ENCODE assay signal across 19 cellular contexts in genomic region chr3:143963946-143964345, GRCh38. TPM values are rescaled to one million over a fixed set of nuclear protein-coding genes. Genes with fewer than 3 reads are reported as not detected.
DNase-seq lines count a peak whose midpoint lies in the region; ATAC-seq and TF ChIP-seq lines count a peak whose summit lies in the region.
"Had no signal": no experiment of that assay in that cellular context is flagged by ENCODE, and none has a peak within 500 bp of the region (broad histone marks: within the 10 kb centered on the region; RNA-seq: fewer than 3 reads in every experiment).

No MANE protein-coding gene starts in this region.

- ATAC-seq in GM18873 (IDR thresholded peaks at IDR 0.05; ENCODE audit: low FRiP score, unreplicated experiment): no peak
- no peak for ATAC-seq in HG02970 (IDR thresholded peaks at IDR 0.05; ENCODE audit: low FRiP score, unreplicated experiment)
- ATAC-seq: CD8-positive, alpha-beta T cell; HepG2; Panc1 had no signal

- TF ChIP-seq CTCF in MCF 10A (IDR thresholded peaks at IDR 0.05; ENCODE audit: unreplicated experiment): no peak
- TF ChIP-seq CTCF in mammary epithelial cell (conservative IDR thresholded peaks at IDR 0.05 in 1 of 2, IDR thresholded peaks at IDR 0.05 in 1 of 2; ENCODE audit: extremely low read depth in 1 of 2, insufficient read depth in 1 of 2, low read depth in 1 of 2, low read length in 2 of 2): no peak
- TF ChIP-seq CTCF in adrenal gland (IDR thresholded peaks at IDR 0.05): no peak

- POLR2A ChIA-PET in MCF 10A (lab: Yijun Ruan, JAX): interaction anchor here (0.7 to 1.4 kb wide), 3 partner anchors 7 to 80 kb away, joined by 3 to 6 read pairs (median 4); partner anchors contain the start of gene DIPK2A

- H3K4me3 ChIP-seq in mammary epithelial cell (replicated peaks in 1 of 3; ENCODE audit: insufficient read depth in 1 of 3, low read depth in 2 of 3, low read length in 3 of 3) (no peak overlapping the region), adrenal gland (no peak overlapping the region)

- no peak for TF ChIP-seq POLR2A in adrenal gland (IDR thresholded peaks at IDR 0.05)

- dilution Hi-C loops in mammary epithelial cell (cut with HindIII; ENCODE audit: low sequenced_read_pairs): no loop called here

- H3K4me1 ChIP-seq in mammary epithelial cell (ENCODE audit: insufficient read depth, low read length): no peaks in the 10 kb centered on the region
- H3K4me1 ChIP-seq in adrenal gland (replicated peaks in 1 of 2): no peaks in the 10 kb centered on the region

- H3K27ac Mint-ChIP-seq in MCF 10A (ENCODE audit: low read depth, unreplicated experiment): no peak overlapping the region
- H3K27ac Mint-ChIP-seq in T-helper 2 cell treated with Interferon-gamma antibody and Interleukin-4, amounts not matched to agents 5 μg/mL and 100 μg/mL, for 36 hours: no peak overlapping the region
- H3K27ac Mint-ChIP-seq: CD8-positive, alpha-beta T cell had no signal

- WGBS in mammary epithelial cell (ENCODE audit: low coverage, missing lambda C conversion rate): 66% methylated on average over 5 of the region's 6 CpGs
- WGBS in adrenal gland, 4 donors: 57 to 78% (median 60%) methylated on average over 6 of the region's 6 CpGs

- in situ Hi-C loops in mammary epithelial cell (cut with MboI; ENCODE audit: low sequenced_read_pairs in 2 of 2): no loop called here

- peak; percentile 42 for DNase-seq in MCF 10A (ENCODE audit: unreplicated experiment)
- no peak for DNase-seq in mammary epithelial cell
- DNase-seq in adrenal gland: peak in 5 of 7 donors; percentile 46 to 77 (median 70)
- DNase-seq in fibroblast of gingiva (ENCODE audit: low read depth): peak; percentile 29
- DNase-seq in effector CD8-positive, alpha-beta T cell (lab: John Stamatoyannopoulos, UW): no peak
- DNase-seq in T-helper 2 cell treated with Interferon-gamma antibody and Interleukin-4, amounts not matched to agents 5 μg/mL and 100 μg/mL, for 36 hours (ENCODE audit: low spot score): no peak
- DNase-seq: Calu3; CD8-positive, alpha-beta T cell; GOT3; KG1; NCI-H1048; NCI-H1436 treated with DMSO at 0.1 percent for 48 hours; NCI-H2029 treated with DMSO at 0.1 percent for 48 hours; NCI-H2171; NCI-H526 had no signal

- H3K36me3 ChIP-seq in mammary epithelial cell (ENCODE audit: insufficient read depth, low read length): no peaks in the 10 kb centered on the region
- no peaks in the 10 kb centered on the region for H3K36me3 ChIP-seq in adrenal gland (replicated peaks in 1 of 2)

- H3K9me3 Mint-ChIP-seq in MCF 10A (ENCODE audit: unreplicated experiment): peaks cover 8% of the 10 kb centered on the region
- peaks cover 3% of the 10 kb centered on the region for H3K9me3 Mint-ChIP-seq in T-helper 2 cell treated with Interferon-gamma antibody and Interleukin-4, amounts not matched to agents 5 μg/mL and 100 μg/mL, for 36 hours

- no peak overlapping the region for H2AFZ ChIP-seq in mammary epithelial cell (ENCODE audit: low read depth, low read length)

- BruUV-seq in MCF 10A (replicated peaks; lab: Mats Ljungman, UMichigan) (no TSS peak), mammary epithelial cell (replicated peaks; lab: Mats Ljungman, UMichigan) (no TSS peak)

- H3K9ac ChIP-seq in mammary epithelial cell (ENCODE audit: insufficient read depth, low read length): no peak overlapping the region

- no peaks in the 10 kb centered on the region for H3K4me1 Mint-ChIP-seq in MCF 10A (ENCODE audit: insufficient read depth, unreplicated experiment)
- H3K4me1 Mint-ChIP-seq in T-helper 2 cell treated with Interferon-gamma antibody and Interleukin-4, amounts not matched to agents 5 μg/mL and 100 μg/mL, for 36 hours (ENCODE audit: low read depth): no peaks in the 10 kb centered on the region

- H3K36me3 Mint-ChIP-seq in MCF 10A (ENCODE audit: insufficient read depth, unreplicated experiment): no peaks in the 10 kb centered on the region
- H3K36me3 Mint-ChIP-seq in T-helper 2 cell treated with Interferon-gamma antibody and Interleukin-4, amounts not matched to agents 5 μg/mL and 100 μg/mL, for 36 hours (ENCODE audit: low read depth): no peaks in the 10 kb centered on the region
- H3K36me3 Mint-ChIP-seq: CD8-positive, alpha-beta T cell had no signal

- H3K27ac ChIP-seq in mammary epithelial cell (ENCODE audit: insufficient read depth, low read depth, low read length): no peak overlapping the region
- H3K27ac ChIP-seq in adrenal gland: no peak overlapping the region

- H3K4me2 ChIP-seq in mammary epithelial cell (ENCODE audit: insufficient read depth, low read depth, low read length): no peak overlapping the region

- no peaks in the 10 kb centered on the region for H4K20me1 ChIP-seq in mammary epithelial cell (ENCODE audit: insufficient read depth, low read length)

- no peaks in the 10 kb centered on the region for H3K27me3 Mint-ChIP-seq in MCF 10A (ENCODE audit: insufficient read depth, unreplicated experiment)
- peaks cover 45% of the 10 kb centered on the region for H3K27me3 Mint-ChIP-seq in T-helper 2 cell treated with Interferon-gamma antibody and Interleukin-4, amounts not matched to agents 5 μg/mL and 100 μg/mL, for 36 hours (ENCODE audit: low read depth)

- H3K9me3 ChIP-seq in mammary epithelial cell (replicated peaks; ENCODE audit: insufficient read depth, low read length) (no peaks in the 10 kb centered on the region), adrenal gland (replicated peaks in 1 of 3) (peaks cover 0 to 9% (median 4%) of the 10 kb centered on the region in 3 donors)

- H3K4me3 Mint-ChIP-seq in MCF 10A (ENCODE audit: unreplicated experiment): no peak overlapping the region
- no peak overlapping the region for H3K4me3 Mint-ChIP-seq in T-helper 2 cell treated with Interferon-gamma antibody and Interleukin-4, amounts not matched to agents 5 μg/mL and 100 μg/mL, for 36 hours
- H3K4me3 Mint-ChIP-seq: CD8-positive, alpha-beta T cell had no signal

- no peaks in the 10 kb centered on the region for H3K79me2 ChIP-seq in mammary epithelial cell (ENCODE audit: insufficient read depth, low read length)

- intact Hi-C loops in MCF 10A (cut with micrococcal nuclease): no loop called here
- intact Hi-C loops in mammary epithelial cell (cut with micrococcal nuclease): no loop called here
- intact Hi-C loops in adrenal gland (cut with DNase I): no loop called here

- CTCF ChIA-PET in MCF 10A (lab: Yijun Ruan, JAX): interaction anchor here (1.5 kb wide), 1 partner anchor 12 kb away, joined by 5 read pairs; no protein-coding TSS in a partner anchor
- CTCF ChIA-PET in mammary epithelial cell (lab: Charles Lee; ENCODE audit: low non-redundant PET): interaction anchor here (0.6 kb wide), 1 partner anchor 200 kb away, joined by 4 read pairs; no protein-coding TSS in a partner anchor

- H3K27me3 ChIP-seq in mammary epithelial cell (ENCODE audit: insufficient read depth, low read length) (no peaks in the 10 kb centered on the region), adrenal gland (no peaks in the 10 kb centered on the region)

RNA-seq across cellular contexts. Expression of gene DIPK2A, which starts 7.7 kb away (rescaled TPM):
- total RNA-seq in MCF 10A (2022) (5.8 and 7.5 TPM in 2 replicates), mammary epithelial cell (10 to 100 TPM; 14.1 to 52.0 TPM), adrenal gland (10 to 100 TPM; 11.8 to 35.5 (median 20.4) TPM)
- polyA plus RNA-seq in mammary epithelial cell (9.9 TPM), adrenal gland (10 to 100 TPM in 1 of 3 donors, 1 to 10 TPM in 2; 2.5 to 19.3 (median 2.9) TPM)
- 21.4 TPM for polyA minus RNA-seq in mammary epithelial cell

Comparison
In these comparisons a context has a peak if more than half of its experiments do, and no peak if none do; other contexts are left out.
1. DNase-seq: peak in MCF 10A (single experiment), adrenal gland (5 of 7) and fibroblast of gingiva (single experiment); none in mammary epithelial cell (single experiment), effector CD8-positive, alpha-beta T cell (single experiment) and T-helper 2 cell treated with Interferon-gamma antibody and Interleukin-4, amounts not matched to agents 5 μg/mL and 100 μg/mL, for 36 hours (single experiment).